8 cellular contexts compared by ENCODE assay signal in genomic region chr20:48682529-48683385, GRCh38.
DNase-seq lines count a peak whose midpoint lies in the region; ATAC-seq and TF ChIP-seq lines count a peak whose summit lies in the region.

No MANE protein-coding gene starts in this region.

- H3K4me3 ChIP-seq in CD4-positive, alpha-beta memory T cell (ENCODE audit: low read length in 2 of 2): no peak overlapping the region
- peak overlapping the region in 1 of 4 donors; percentile 11 for H3K4me3 ChIP-seq in adrenal gland
- H3K4me3 ChIP-seq in rectal smooth muscle tissue (ENCODE audit: low read length): peak overlapping the region; percentile 22
- H3K4me3 ChIP-seq in OCI-LY7 (ENCODE audit: low read depth, low read length, poor library complexity, severe bottlenecking): no peak overlapping the region

- peaks cover 29 to 49% of the 10 kb centered on the region in 2 donors for H3K36me3 Mint-ChIP-seq in CD4-positive, alpha-beta memory T cell

- H3K9me3 Mint-ChIP-seq in CD4-positive, alpha-beta memory T cell: peaks cover 0 to 6% (median 0%) of the 10 kb centered on the region in 8 donors

- BruUV-seq in OCI-LY7 (replicated peaks; lab: Mats Ljungman, UMichigan): no TSS peak

- no peaks in the 10 kb centered on the region for H4K20me1 ChIP-seq in OCI-LY7 (ENCODE audit: insufficient read depth, low read length)

- peak; percentile 84 to 85 for ATAC-seq in left cardiac atrium
- ATAC-seq in HG02870 (IDR thresholded peaks at IDR 0.05; ENCODE audit: unreplicated experiment): no peak

- no peaks in the 10 kb centered on the region for H3K9me3 ChIP-seq in CD4-positive, alpha-beta memory T cell (ENCODE audit: control insufficient read depth in 1 of 2, low read length in 2 of 2)
- no peaks in the 10 kb centered on the region for H3K9me3 ChIP-seq in adrenal gland (replicated peaks in 1 of 3)
- H3K9me3 ChIP-seq in OCI-LY7 (ENCODE audit: low read length): no peaks in the 10 kb centered on the region

- H3K4me3 Mint-ChIP-seq in CD4-positive, alpha-beta memory T cell: no peak overlapping the region

- no peak overlapping the region for H3K4me2 ChIP-seq in OCI-LY7 (ENCODE audit: low read length)

- H2AFZ ChIP-seq in OCI-LY7 (ENCODE audit: low read length): no peak overlapping the region

- no peak overlapping the region for H3K27ac ChIP-seq in CD4-positive, alpha-beta memory T cell (ENCODE audit: low read depth, low read length)
- H3K27ac ChIP-seq in adrenal gland (peak overlapping the region; percentile 32 to 88 (median 70)), rectal smooth muscle tissue (ENCODE audit: low read depth, low read length) (peak overlapping the region; percentile 7), OCI-LY7 (ENCODE audit: low read depth, low read length, poor library complexity, severe bottlenecking) (no peak overlapping the region)

- CTCF ChIA-PET in CD4-positive, alpha-beta memory T cell (lab: Charles Lee; ENCODE audit: partially characterized antibody): interaction anchor here (2.1 to 2.5 kb wide), 2 partner anchors 26 to 222 kb away, joined by 9 read pairs; no protein-coding TSS in a partner anchor
- CTCF ChIA-PET in OCI-LY7 (lab: Charles Lee; ENCODE audit: unreplicated experiment): no interaction called here

- H3K4me1 ChIP-seq in CD4-positive, alpha-beta memory T cell (ENCODE audit: insufficient read depth, low read length): no peaks in the 10 kb centered on the region
- peaks cover 40 to 78% of the 10 kb centered on the region in 2 donors for H3K4me1 ChIP-seq in adrenal gland (replicated peaks in 1 of 2)
- H3K4me1 ChIP-seq in rectal smooth muscle tissue (ENCODE audit: control insufficient read depth, insufficient read depth, low read length): peaks cover 12% of the 10 kb centered on the region
- peaks cover 7% of the 10 kb centered on the region for H3K4me1 ChIP-seq in OCI-LY7 (ENCODE audit: insufficient read depth, low read length, poor library complexity, severe bottlenecking)

- H3K79me2 ChIP-seq in OCI-LY7 (ENCODE audit: insufficient read depth, low read depth, low read length): no peaks in the 10 kb centered on the region

- no peak for DNase-seq in CD4-positive, alpha-beta memory T cell
- DNase-seq in NCI-H1694 (lab: John Stamatoyannopoulos, UW): peak; percentile 95
- DNase-seq in adrenal gland: peak; percentile 85 to 98 (median 96)
- DNase-seq in left cardiac atrium: peak; percentile 92
- DNase-seq in OCI-LY7 (ENCODE audit: low spot score): no peak
- DNase-seq in activated CD4-positive, alpha-beta T cell treated with anti-CD3 and anti-CD28 coated beads for 1 hour: no peak

- no peaks in the 10 kb centered on the region for H3K27me3 ChIP-seq in CD4-positive, alpha-beta memory T cell (ENCODE audit: insufficient read depth, low read length)
- H3K27me3 ChIP-seq in adrenal gland: no peaks in the 10 kb centered on the region
- no peaks in the 10 kb centered on the region for H3K27me3 ChIP-seq in rectal smooth muscle tissue (ENCODE audit: control insufficient read depth, insufficient read depth, low read length)

- POLR2A ChIA-PET in CD4-positive, alpha-beta memory T cell (lab: Charles Lee; ENCODE audit: partially characterized antibody): interaction anchor here (1.9 kb wide), 1 partner anchor 144 kb away, joined by 6 read pairs; the partner anchor contains the start of gene PREX1
- POLR2A ChIA-PET in OCI-LY7 (lab: Charles Lee): interaction anchor here (1.2 kb wide), 1 partner anchor 53 kb away, joined by 4 read pairs; no protein-coding TSS in a partner anchor

- no peaks in the 10 kb centered on the region for H3K9me2 ChIP-seq in OCI-LY7 (ENCODE audit: insufficient read depth, low read length)

- H3K4me1 Mint-ChIP-seq in CD4-positive, alpha-beta memory T cell: peaks cover 2 to 10% (median 9%) of the 10 kb centered on the region in 4 donors

- H3K27me3 Mint-ChIP-seq in CD4-positive, alpha-beta memory T cell: no peaks in the 10 kb centered on the region

- WGBS in adrenal gland, 4 donors: 21 to 31% (median 30%) methylated on average over 11 to 18 of the region's 18 CpGs

- H3K27ac Mint-ChIP-seq in CD4-positive, alpha-beta memory T cell: peak overlapping the region in 4 of 7 donors; percentile 25 to 86 (median 57)

- no peak for TF ChIP-seq CTCF in adrenal gland (IDR thresholded peaks at IDR 0.05)
- TF ChIP-seq CTCF in OCI-LY7 (conservative IDR thresholded peaks at IDR 0.05; ENCODE audit: low read length): no peak

- peaks cover 82% of the 10 kb centered on the region for H3K36me3 ChIP-seq in CD4-positive, alpha-beta memory T cell (ENCODE audit: insufficient read depth, low read length)
- H3K36me3 ChIP-seq in adrenal gland (replicated peaks in 1 of 2) (peaks cover 0 to 14% of the 10 kb centered on the region in 2 donors), rectal smooth muscle tissue (ENCODE audit: control insufficient read depth, insufficient read depth, low read length) (peaks cover 2% of the 10 kb centered on the region), OCI-LY7 (ENCODE audit: insufficient read depth, low read length) (peaks cover 3% of the 10 kb centered on the region; the same call in 1 of the 2 replicates)

- peak in 1 of 2 donors; percentile 68 for TF ChIP-seq POLR2A in adrenal gland (IDR thresholded peaks at IDR 0.05)

- no peak overlapping the region for H3K9ac ChIP-seq in rectal smooth muscle tissue (ENCODE audit: low read length)

- intact Hi-C loops in CD4-positive, alpha-beta memory T cell (cut with micrococcal nuclease): no loop called here
- intact Hi-C loops in adrenal gland (cut with DNase I): no loop called here
- intact Hi-C loops in left cardiac atrium (cut with DNase I): loop anchor here in 1 of 2 donors (10.0 kb wide), 1 partner anchor 132 kb away; no protein-coding TSS in a partner anchor
- intact Hi-C loops in OCI-LY7 (cut with micrococcal nuclease; ENCODE audit: unreplicated experiment): no loop called here

Comparison
In these comparisons a context has a peak if more than half of its experiments do, and no peak if none do; other contexts are left out.
1. DNase-seq: peak in NCI-H1694 (single experiment), adrenal gland (7 of 7) and left cardiac atrium (single experiment); none in CD4-positive, alpha-beta memory T cell (0 of 5), OCI-LY7 (single experiment) and activated CD4-positive, alpha-beta T cell treated with anti-CD3 and anti-CD28 coated beads for 1 hour (single experiment).
2. H3K27ac ChIP-seq: peak in adrenal gland (5 of 5) and rectal smooth muscle tissue (single experiment); none in CD4-positive, alpha-beta memory T cell (single experiment) and OCI-LY7 (single experiment).